Comparison of ENCODE assay signal across 24 cellular contexts in the genomic region with DNA sequence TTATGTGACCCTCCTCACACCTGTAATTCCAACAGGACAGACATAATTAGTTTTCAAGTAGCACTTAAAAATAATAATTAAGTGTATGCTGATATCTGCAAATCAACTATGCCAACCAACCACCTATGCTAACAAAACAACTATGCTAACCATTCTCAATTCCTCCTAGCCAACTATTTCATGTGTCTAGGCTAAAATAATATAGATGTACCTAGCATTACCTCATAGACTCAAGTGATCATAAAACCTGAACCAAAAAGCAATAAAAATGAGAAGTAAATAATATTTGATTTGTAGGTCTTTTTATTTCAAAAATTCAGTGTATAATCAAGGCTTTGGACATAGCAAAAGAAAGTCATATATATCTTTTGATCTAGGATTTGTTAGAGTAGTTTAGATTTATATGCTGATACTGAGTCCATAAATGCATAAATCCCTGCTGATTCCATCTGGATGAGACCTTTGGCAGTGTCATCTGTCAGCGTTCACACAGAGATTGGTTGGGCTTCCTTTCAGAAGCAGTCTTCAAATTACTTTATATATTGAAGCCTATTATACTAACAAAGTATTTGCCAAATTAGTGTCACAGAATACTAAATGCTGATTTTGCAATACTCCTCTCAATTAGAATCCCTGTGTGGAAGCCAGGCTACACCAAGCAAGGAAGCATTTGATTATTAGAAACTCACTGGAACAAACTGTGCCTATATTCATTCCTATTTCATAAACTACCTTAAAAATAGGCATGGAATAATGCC.
"Had no signal": no experiment of that assay in that cellular context is flagged by ENCODE, and none has a peak within 500 bp of the region (broad histone marks: within the 10 kb centered on the region; RNA-seq: fewer than 3 reads in every experiment).

No MANE protein-coding gene starts in this region.

- H3K27me3 ChIP-seq: breast epithelium, gastroesophageal sphincter, hepatocyte, neural progenitor cell, stomach, thyroid gland, upper lobe of right lung had no signal

- H3K4me2 ChIP-seq: hepatocyte, neural progenitor cell, smooth muscle cell had no signal

- H3K9me3 Mint-ChIP-seq: activated naive CD4-positive, alpha-beta T cell treated with anti-CD3 and anti-CD28 coated beads, Interleukin-2, amount 50 U/mL, for 72 hours had no signal

- H3K79me2 ChIP-seq: hepatocyte, parathyroid adenoma had no signal

- H2AFZ ChIP-seq: hepatocyte, neural progenitor cell, parathyroid adenoma had no signal

- H3K9me3 ChIP-seq: breast epithelium, gastroesophageal sphincter, psoas muscle, stomach, thyroid gland, upper lobe of right lung had no signal

- H3K27ac ChIP-seq: breast epithelium, gastroesophageal sphincter, hepatocyte, neural progenitor cell, parathyroid adenoma, psoas muscle, stomach, thyroid gland, upper lobe of right lung had no signal

- H3K4me1 ChIP-seq: breast epithelium, gastroesophageal sphincter, neural progenitor cell, parathyroid adenoma, psoas muscle, stomach, thyroid gland, upper lobe of right lung had no signal

- H3K27me3 Mint-ChIP-seq: stimulated activated naive B cell treated with anti-CD40 and anti-IgM and Interleukin-4, amounts not matched to agents 10 μg/mL and 1 μg/mL and 100 μg/mL, for 72 hours had no signal

- H3K4me3 Mint-ChIP-seq: activated T-cell treated with anti-CD3 and anti-CD28 coated beads, Interleukin-2, amount 50 U/mL, for 72 hours; mesothelial cell of epicardium; naive thymus-derived CD4-positive, alpha-beta T cell; neural progenitor cell; stimulated activated naive B cell treated with anti-CD40 and anti-IgM and Interleukin-4, amounts not matched to agents 10 μg/mL and 1 μg/mL and 100 μg/mL, for 72 hours had no signal

- H3K36me3 ChIP-seq: breast epithelium, gastroesophageal sphincter, neural progenitor cell, stomach, thyroid gland, upper lobe of right lung had no signal

- H3K27ac Mint-ChIP-seq: activated naive CD4-positive, alpha-beta T cell treated with anti-CD3 and anti-CD28 coated beads, Interleukin-2, amount 50 U/mL, for 72 hours; activated T-cell treated with anti-CD3 and anti-CD28 coated beads, Interleukin-2, amount 50 U/mL, for 72 hours; mesothelial cell of epicardium; naive thymus-derived CD4-positive, alpha-beta T cell; stimulated activated naive B cell treated with anti-CD40 and anti-IgM and Interleukin-4, amounts not matched to agents 10 μg/mL and 1 μg/mL and 100 μg/mL, for 72 hours had no signal

- H3K4me3 ChIP-seq: breast epithelium, gastroesophageal sphincter, hepatocyte, neural progenitor cell, psoas muscle, smooth muscle cell, stomach, thyroid gland, upper lobe of right lung had no signal

- H3K36me3 Mint-ChIP-seq: activated naive CD4-positive, alpha-beta T cell treated with anti-CD3 and anti-CD28 coated beads, Interleukin-2, amount 50 U/mL, for 72 hours; mesothelial cell of epicardium; naive thymus-derived CD4-positive, alpha-beta T cell; neural progenitor cell; stimulated activated naive B cell treated with anti-CD40 and anti-IgM and Interleukin-4, amounts not matched to agents 10 μg/mL and 1 μg/mL and 100 μg/mL, for 72 hours had no signal

- DNase-seq: activated CD4-positive, alpha-beta T cell treated with anti-CD3 and anti-CD28 coated beads for 4 hours; activated CD4-positive, alpha-beta T cell treated with anti-CD3 and anti-CD28 coated beads, Interleukin-2, amount 50 U/mL, for 4 hours; activated naive CD4-positive, alpha-beta T cell; activated T-cell treated with anti-CD3 and anti-CD28 coated beads for 4 hours; activated T-cell treated with anti-CD3 and anti-CD28 coated beads, Interleukin-2, amount 50 U/mL, for 72 hours; central memory CD4-positive, alpha-beta T cell; islet precursor cell; naive thymus-derived CD4-positive, alpha-beta T cell; occipital lobe; psoas muscle; stimulated activated CD4-positive, alpha-beta T cell treated with anti-CD3 and anti-CD28 coated beads, Interleukin-1b, Interleukin-23, amount 100 ng/mL, for 48 hours; stimulated activated naive B cell treated with anti-CD40 and anti-IgM and Interleukin-4, amounts not matched to agents 10 μg/mL and 1 μg/mL and 100 μg/mL, for 72 hours; stomach; thyroid gland; upper lobe of right lung had no signal

- H3K9ac ChIP-seq: neural progenitor cell, parathyroid adenoma had no signal

- H3K4me1 Mint-ChIP-seq: naive thymus-derived CD4-positive, alpha-beta T cell; stimulated activated naive B cell treated with anti-CD40 and anti-IgM and Interleukin-4, amounts not matched to agents 10 μg/mL and 1 μg/mL and 100 μg/mL, for 72 hours had no signal

- ATAC-seq: activated naive CD4-positive, alpha-beta T cell treated with anti-CD3 and anti-CD28 coated beads, Interleukin-2, amount 50 U/mL, for 72 hours; activated T-cell treated with anti-CD3 and anti-CD28 coated beads, Interleukin-2, amount 50 U/mL, for 72 hours; gastroesophageal sphincter; naive thymus-derived CD4-positive, alpha-beta T cell; psoas muscle; stimulated activated naive B cell treated with anti-CD40 and anti-IgM and Interleukin-4, amounts not matched to agents 10 μg/mL and 1 μg/mL and 100 μg/mL, for 72 hours; upper lobe of right lung had no signal

- FAIRE-seq: endothelial cell of umbilical vein had no signal
